In genomic region chr1:225427249-225428065, GRCh38 we compare ENCODE assay signal across 8 cellular contexts. TPM values are rescaled to one million over a fixed set of nuclear protein-coding genes. Genes with fewer than 3 reads are reported as not detected.
A peak's percentile ranks its signal among the peaks of the same experiment; 100 is the strongest.
DNase-seq lines count a peak whose midpoint lies in the region; ATAC-seq lines count a peak whose summit lies in the region.

Gene LBR, minus strand, starts transcription at chr1:225428038. Its CDS starts 3,963 bp downstream, at chr1:225424075.

- H3K56ac ChIP-seq in mesendoderm (ENCODE audit: low read length) = peak within 1 kb of the TSS; percentile 95

- H3K36me3 ChIP-seq in mesendoderm (ENCODE audit: control insufficient read depth, insufficient read depth, low read length) = no peaks in the 10 kb centered on the region

- H3K4me1 ChIP-seq in mesendoderm (ENCODE audit: control insufficient read depth, low read depth, low read length) = peaks cover 22% of the 10 kb centered on the region

- H3K4me3 ChIP-seq in mesendoderm (ENCODE audit: low read length) = peak within 1 kb of the TSS; percentile 88

- H3K4ac ChIP-seq in mesendoderm (ENCODE audit: low read depth, low read length) = peak within 1 kb of the TSS; percentile 96

- no peak within 1 kb of the TSS for H2BK15ac ChIP-seq in mesendoderm (replicated peaks; ENCODE audit: low read depth)

- DNase-seq in Ammon's horn (ENCODE audit: low spot score) (peak; percentile 38), T-helper 17 cell (no peak), mesendoderm (no peak), superior temporal gyrus (ENCODE audit: extremely low spot score) (peak; percentile 32), NCI-H2196 (lab: John Stamatoyannopoulos, UW; ENCODE audit: unreplicated experiment) (no peak)
- peak in 1 of 3 experiments; percentile 34 for DNase-seq in effector memory CD8-positive, alpha-beta T cell

- peak within 1 kb of the TSS; percentile 95 for H3K27ac Mint-ChIP-seq in T-helper 17 cell
- H3K27ac Mint-ChIP-seq in effector memory CD8-positive, alpha-beta T cell = peak within 1 kb of the TSS; percentile 84 to 87

- H3K79me2 ChIP-seq in mesendoderm (ENCODE audit: control insufficient read depth, insufficient read depth, low read length) = peaks cover 46% of the 10 kb centered on the region

- peak within 1 kb of the TSS; percentile 98 for H3K4me3 Mint-ChIP-seq in T-helper 17 cell
- H3K4me3 Mint-ChIP-seq in effector memory CD8-positive, alpha-beta T cell = peak within 1 kb of the TSS; percentile 82 to 86

- H2AK5ac ChIP-seq in mesendoderm (ENCODE audit: low read length) = no peak within 1 kb of the TSS

- H3K27ac ChIP-seq in mesendoderm (ENCODE audit: low read depth, low read length) = peak within 1 kb of the TSS; percentile 84

- H3K23ac ChIP-seq in mesendoderm (ENCODE audit: low read length) = peak within 1 kb of the TSS; percentile 59

- peak within 1 kb of the TSS; percentile 46 for H2BK120ac ChIP-seq in mesendoderm (ENCODE audit: low read depth, low read length)

- peak within 1 kb of the TSS; percentile 92 for H3K9ac ChIP-seq in mesendoderm (ENCODE audit: low read length)

- no peak within 1 kb of the TSS for H4K8ac ChIP-seq in mesendoderm (ENCODE audit: low read depth, low read length)

- H3K27me3 ChIP-seq in mesendoderm (ENCODE audit: insufficient read depth, low read length, poor library complexity) = no peaks in the 10 kb centered on the region

- H3K9me3 Mint-ChIP-seq in effector memory CD8-positive, alpha-beta T cell = no peaks in the 10 kb centered on the region

- H3K4me1 Mint-ChIP-seq in T-helper 17 cell = peaks cover 34% of the 10 kb centered on the region
- H3K4me1 Mint-ChIP-seq in effector memory CD8-positive, alpha-beta T cell (ENCODE audit: low read depth in 2 of 2) = peaks cover 43 to 45% of the 10 kb centered on the region in 2 donors

- H3K4me2 ChIP-seq in mesendoderm (ENCODE audit: low read length) = peak within 1 kb of the TSS; percentile 85

- H3K36me3 Mint-ChIP-seq in T-helper 17 cell (ENCODE audit: low read depth) = peaks cover 2% of the 10 kb centered on the region
- peaks cover 26% of the 10 kb centered on the region for H3K36me3 Mint-ChIP-seq in effector memory CD8-positive, alpha-beta T cell (ENCODE audit: insufficient read depth)

- peaks cover 4% of the 10 kb centered on the region for H3K79me1 ChIP-seq in mesendoderm (ENCODE audit: low read length)

- no peaks in the 10 kb centered on the region for H3K9me3 ChIP-seq in T-helper 17 cell (ENCODE audit: control insufficient read depth, low read length, poor library complexity, severe bottlenecking)

- H3K18ac ChIP-seq in mesendoderm (ENCODE audit: low read length) = peak within 1 kb of the TSS; percentile 94

- H2BK5ac ChIP-seq in mesendoderm (ENCODE audit: low read length) = peak within 1 kb of the TSS; percentile 74

- no peaks in the 10 kb centered on the region for H3K27me3 Mint-ChIP-seq in T-helper 17 cell
- H3K27me3 Mint-ChIP-seq in effector memory CD8-positive, alpha-beta T cell = no peaks in the 10 kb centered on the region

- WGBS in mesendoderm (ENCODE audit: extremely low coverage, insufficient coverage, low lambda C conversion rate) = no CpG with 5 or more reads among the region's 93 CpGs

- no peak within 1 kb of the TSS for H4K5ac ChIP-seq in mesendoderm (ENCODE audit: low read length)

- peak; percentile 46 for ATAC-seq in GM18907 (IDR thresholded peaks at IDR 0.05; ENCODE audit: unreplicated experiment)
- ATAC-seq in HG03097 (IDR thresholded peaks at IDR 0.05; ENCODE audit: low FRiP score, unreplicated experiment) = peak; percentile 38
- peak; percentile 13 for ATAC-seq in T-helper 17 cell
- ATAC-seq in effector memory CD8-positive, alpha-beta T cell (replicated peaks) = peak; percentile 19

RNA-seq across cellular contexts. Expression of gene LBR, which starts in this region (rescaled TPM):
- 100 to 1,000 TPM; 116 to 121 TPM for total RNA-seq in T-helper 17 cell
- 189 TPM for polyA plus RNA-seq in mesendoderm (2013, experiment 1 of 2)
- 189 TPM for polyA plus RNA-seq in mesendoderm (2013, experiment 2 of 2)

Comparison
In these comparisons a context has a peak if more than half of its experiments do, and no peak if none do; other contexts are left out.
1. DNase-seq: peak in Ammon's horn (single experiment) and superior temporal gyrus (single experiment); none in T-helper 17 cell (0 of 3), mesendoderm (single experiment) and NCI-H2196 (single experiment).
2. Peak in every context shown above with its lines, with median percentiles within 50 percentile points of each other: ATAC-seq.